7 cellular contexts compared by ENCODE assay signal in genomic region chr17:31581022-31581483, GRCh38.
DNase-seq lines count a peak whose midpoint lies in the region; ATAC-seq and TF ChIP-seq lines count a peak whose summit lies in the region.

No MANE protein-coding gene starts in this region.

- no peak for TF ChIP-seq EP300 in upper lobe of left lung (IDR thresholded peaks at IDR 0.05)

- H3K27ac ChIP-seq in lung (ENCODE audit: low read depth in 1 of 2, low read length in 1 of 2) (peak overlapping the region; percentile 24 to 94), upper lobe of left lung (peak overlapping the region; percentile 79 to 89 (median 87))

- H3K36me3 ChIP-seq in lung (ENCODE audit: control insufficient read depth in 2 of 2, insufficient read depth in 2 of 2, low read length in 2 of 2): no peaks in the 10 kb centered on the region
- H3K36me3 ChIP-seq in upper lobe of left lung: peaks cover 0 to 6% (median 0%) of the 10 kb centered on the region in 4 donors

- H3K4me1 ChIP-seq in lung (ENCODE audit: control insufficient read depth in 2 of 2, insufficient read depth in 2 of 2, low read length in 2 of 2): peaks cover 6 to 23% of the 10 kb centered on the region in 2 donors
- peaks cover 36 to 44% (median 38%) of the 10 kb centered on the region in 4 donors for H3K4me1 ChIP-seq in upper lobe of left lung

- H3K27me3 ChIP-seq in lung (ENCODE audit: control insufficient read depth, insufficient read depth) (no peaks in the 10 kb centered on the region), upper lobe of left lung (no peaks in the 10 kb centered on the region)

- DNase-seq in NCI-H1092 (lab: John Stamatoyannopoulos, UW) (peak; percentile 56), cerebellum (ENCODE audit: low spot score) (peak; percentile 73), lung (ENCODE audit: low spot score) (peak; percentile 71), upper lobe of left lung (peak; percentile 84 to 90)

- 9 to 11% methylated on average over 12 to 13 of the region's 13 CpGs for WGBS in lung, 2 donors
- 12 to 49% methylated on average over 2 to 6 of the region's 13 CpGs for WGBS in upper lobe of left lung, 2 donors

- ATAC-seq in lung (ENCODE audit: insufficient read depth, low FRiP score) (peak; percentile 65), upper lobe of left lung (ENCODE audit: low FRiP score in 2 of 2) (peak; percentile 70 to 83), HG03135 (IDR thresholded peaks at IDR 0.05; ENCODE audit: unreplicated experiment) (no peak), GM18502 (IDR thresholded peaks at IDR 0.05; ENCODE audit: poor library complexity, unreplicated experiment) (no peak), GM21390 (IDR thresholded peaks at IDR 0.05; ENCODE audit: unreplicated experiment) (no peak)

- H3K4me3 ChIP-seq in lung (no peak overlapping the region), upper lobe of left lung (peak overlapping the region in 3 of 4 donors; percentile 21 to 37 (median 22))

- no peak for TF ChIP-seq CTCF in lung (IDR thresholded peaks at IDR 0.05; ENCODE audit: control extremely low read depth, extremely low read depth)
- no peak for TF ChIP-seq CTCF in upper lobe of left lung (IDR thresholded peaks at IDR 0.05)

- peak in 1 of 4 donors; percentile 39 for TF ChIP-seq POLR2A in upper lobe of left lung (IDR thresholded peaks at IDR 0.05)

- H3K9me3 ChIP-seq in lung (ENCODE audit: control insufficient read depth in 2 of 2, insufficient read depth in 1 of 2, low read length in 1 of 2): no peaks in the 10 kb centered on the region
- H3K9me3 ChIP-seq in upper lobe of left lung: no peaks in the 10 kb centered on the region

Comparison
In these comparisons a context has a peak if more than half of its experiments do, and no peak if none do; other contexts are left out.
1. ATAC-seq: peak in lung (single experiment) and upper lobe of left lung (2 of 2); none in HG03135 (single experiment), GM18502 (single experiment) and GM21390 (single experiment).
2. Peak in every context shown above with its lines, with median percentiles within 50 percentile points of each other: DNase-seq.